ENCODE assay signal across 1 cellular context in the genomic region with DNA sequence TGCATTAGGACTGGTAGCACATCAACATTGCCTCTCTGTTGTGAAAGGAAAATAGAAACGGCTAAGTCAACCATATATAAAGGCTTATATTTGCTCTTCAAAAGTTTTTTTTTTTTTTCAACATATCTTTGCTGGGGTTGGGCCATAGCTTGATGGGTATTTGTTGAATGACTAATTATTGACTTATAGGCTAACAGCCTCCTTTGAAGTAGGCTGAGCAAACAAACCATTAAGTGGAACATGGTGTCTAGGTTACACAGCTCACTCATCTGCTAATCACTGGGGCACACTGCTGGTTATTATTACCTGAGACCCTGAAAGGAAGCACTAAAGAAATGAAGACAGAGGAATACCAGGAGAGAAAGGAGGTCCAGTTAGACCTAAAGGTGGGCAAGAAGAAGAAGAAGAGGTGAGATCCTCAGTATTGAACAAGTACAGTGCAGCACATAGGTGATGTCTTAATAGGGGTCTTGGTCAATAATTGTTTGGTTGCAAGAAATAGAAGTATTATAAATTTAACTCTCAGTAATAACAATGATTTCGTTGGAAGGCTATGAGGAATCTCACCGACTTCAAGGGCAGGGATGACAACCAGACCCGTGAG.
TF ChIP-seq lines count a peak whose summit lies in the region.

No MANE protein-coding gene starts in this region.

TF ChIP-seq in HEK293, 187 proteins besides CTCF, POLR2A, EP300 and RAD21 (continued from another document):
- TF ChIP-seq, protein P1, sequence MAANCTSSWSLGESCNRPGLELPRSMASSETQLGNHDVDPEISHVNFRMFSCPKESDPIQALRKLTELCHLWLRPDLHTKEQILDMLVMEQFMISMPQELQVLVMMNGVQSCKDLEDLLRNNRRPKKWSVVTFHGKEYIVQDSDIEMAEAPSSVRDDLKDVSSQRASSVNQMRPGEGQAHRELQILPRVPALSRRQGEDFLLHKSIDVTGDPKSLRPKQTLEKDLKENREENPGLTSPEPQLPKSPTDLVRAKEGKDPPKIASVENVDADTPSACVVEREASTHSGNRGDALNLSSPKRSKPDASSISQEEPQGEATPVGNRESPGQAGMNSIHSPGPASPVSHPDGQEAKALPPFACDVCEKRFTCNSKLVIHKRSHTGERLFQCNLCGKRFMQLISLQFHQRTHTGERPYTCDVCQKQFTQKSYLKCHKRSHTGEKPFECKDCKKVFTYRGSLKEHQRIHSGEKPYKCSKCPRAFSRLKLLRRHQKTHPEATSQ (tag by site-specific recombination; IDR thresholded peaks at IDR 0.05): no peak
- TF ChIP-seq ZNF571 (tag by site-specific recombination; IDR thresholded peaks at IDR 0.05): no peak
